In the genomic region with DNA sequence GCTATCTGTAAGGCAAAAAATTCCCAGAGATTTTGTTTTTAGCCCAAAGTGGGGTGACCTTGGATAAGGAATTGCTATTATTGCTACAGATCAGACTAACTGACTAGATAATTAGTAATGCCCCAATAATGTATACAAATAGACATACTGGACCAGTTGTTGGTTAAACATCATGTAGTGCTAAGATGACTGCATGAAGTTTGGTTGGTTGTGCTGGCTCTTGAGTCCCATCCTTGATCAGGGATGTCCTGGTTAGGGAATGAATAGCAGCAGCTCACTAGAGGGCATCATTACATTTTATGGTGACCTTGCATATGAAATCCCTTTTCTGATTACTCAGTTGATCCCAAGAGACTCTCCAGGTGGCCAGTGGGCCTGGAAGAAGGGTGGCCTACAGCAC, we compare ENCODE assay signal across 16 cellular contexts.
DNase-seq lines count a peak whose midpoint lies in the region; ATAC-seq and TF ChIP-seq lines count a peak whose summit lies in the region.
"Had no signal": no experiment of that assay in that cellular context is flagged by ENCODE, and none has a peak within 500 bp of the region (broad histone marks: within the 10 kb centered on the region; RNA-seq: fewer than 3 reads in every experiment).

No MANE protein-coding gene starts in this region.

- no peak overlapping the region for H3K4me3 ChIP-seq in fibroblast of mammary gland (ENCODE audit: control insufficient read depth, low read depth, low read length)
- H3K4me3 ChIP-seq: Peyer's patch, SJCRH30 had no signal

- ATAC-seq in HG02678 (IDR thresholded peaks at IDR 0.05; ENCODE audit: unreplicated experiment) (no peak), GM19455 (IDR thresholded peaks at IDR 0.05; ENCODE audit: unreplicated experiment) (no peak)

- DNase-seq in AG09319 (ENCODE audit: extremely low read depth, low read depth) (no peak), HCEC 1CT (peak; percentile 78), NCI-H226 (peak; percentile 14), fibroblast of mammary gland (ENCODE audit: low read depth) (no peak), amygdala (lab: John Stamatoyannopoulos, UW) (no peak)
- DNase-seq: DMS79 treated with DMSO at 0.1 percent for 48 hours, KG1, NCI-H1092, NCI-H1436, NCI-H1930, NCI-H2227 treated with DMSO at 0.1 percent for 48 hours, NCI-H774, Peyer's patch, SJCRH30 had no signal

- TF ChIP-seq CTCF in AG09319 (IDR thresholded peaks at IDR 0.05; ENCODE audit: low read depth, low read length) (peak; percentile 2), fibroblast of mammary gland (conservative IDR thresholded peaks at IDR 0.05; ENCODE audit: control insufficient read depth, insufficient read depth, low read depth, low read length) (peak; percentile 9)

Comparison
In these comparisons a context has a peak if more than half of its experiments do, and no peak if none do; other contexts are left out.
1. DNase-seq: peak in HCEC 1CT (single experiment) and NCI-H226 (single experiment); none in AG09319 (single experiment), fibroblast of mammary gland (single experiment) and amygdala (0 of 56).